ENCODE assay signal across 1 cellular context in genomic region chr7:116713500-116713899, GRCh38.
TF ChIP-seq lines count a peak whose summit lies in the region.

No MANE protein-coding gene starts in this region.

TF ChIP-seq in K562, 482 proteins besides CTCF, POLR2A, EP300 and RAD21 (continued from another document and continues in another):
- TF ChIP-seq AFF4 (CRISPR knock-in tag; IDR thresholded peaks at IDR 0.05), result no peak
- no peak for TF ChIP-seq ZNF584 (CRISPR knock-in tag; IDR thresholded peaks at IDR 0.05; ENCODE audit: low read depth)
- no peak for TF ChIP-seq HDAC1 (IDR thresholded peaks at IDR 0.05)
- no peak for TF ChIP-seq ZNF133 (CRISPR knock-in tag; IDR thresholded peaks at IDR 0.05)
- TF ChIP-seq DLX4 (CRISPR knock-in tag; IDR thresholded peaks at IDR 0.05), result no peak
- no peak for TF ChIP-seq MITF (IDR thresholded peaks at IDR 0.05)
- TF ChIP-seq TGIF2 (CRISPR knock-in tag; IDR thresholded peaks at IDR 0.05), result no peak
- TF ChIP-seq AFF1 (IDR thresholded peaks at IDR 0.05; ENCODE audit: low read depth in 1 of 2, partially characterized antibody in 2 of 2), result no peak
- TF ChIP-seq HNRNPK (IDR thresholded peaks at IDR 0.05; ENCODE audit: low read depth, low read length, poor library complexity, severe bottlenecking), result no peak
- TF ChIP-seq MYC (IDR thresholded peaks at IDR 0.05; ENCODE audit: low read depth, low read length), result no peak
- TF ChIP-seq MYC (CRISPR knock-in tag; IDR thresholded peaks at IDR 0.05; ENCODE audit: borderline replicate concordance, low read depth), result no peak
- TF ChIP-seq FIP1L1 (IDR thresholded peaks at IDR 0.05; ENCODE audit: low read depth, low read length, poor library complexity, severe bottlenecking), result no peak
- 0 out of 2 replicates have a peak, but pooled peaks have one; percentile 29 for TF ChIP-seq ESRRA (IDR thresholded peaks at IDR 0.05; ENCODE audit: borderline replicate concordance, low read depth)
- no peak for TF ChIP-seq DNMT1 (IDR thresholded peaks at IDR 0.05)
- TF ChIP-seq KLF1 (tag; IDR thresholded peaks at IDR 0.05), result no peak
- no peak for TF ChIP-seq FOXK2 (conservative IDR thresholded peaks at IDR 0.05 in 1 of 2, IDR thresholded peaks at IDR 0.05 in 1 of 2; ENCODE audit: low read depth in 2 of 2)
- TF ChIP-seq POLR2H (tag; IDR thresholded peaks at IDR 0.05; ENCODE audit: low read depth), result no peak
- no peak for TF ChIP-seq MBD2 (IDR thresholded peaks at IDR 0.05; ENCODE audit: borderline replicate concordance, low read depth)
- no peak for TF ChIP-seq PURB (CRISPR knock-in tag; IDR thresholded peaks at IDR 0.05; ENCODE audit: low read depth)
- TF ChIP-seq MLLT1 (IDR thresholded peaks at IDR 0.05), result no peak
- no peak for TF ChIP-seq CLOCK (CRISPR knock-in tag; IDR thresholded peaks at IDR 0.05; ENCODE audit: borderline replicate concordance)
- no peak for TF ChIP-seq CHD7 (IDR thresholded peaks at IDR 0.05; ENCODE audit: low read depth, low read length)
- TF ChIP-seq SPI1 (IDR thresholded peaks at IDR 0.05; ENCODE audit: borderline replicate concordance, low read depth, low read length), result no peak
- peak; percentile 82 for TF ChIP-seq MEIS2 (IDR thresholded peaks at IDR 0.05; ENCODE audit: partially characterized antibody)
- no peak for TF ChIP-seq TBL1XR1 (IDR thresholded peaks at IDR 0.05; ENCODE audit: low read length in 2 of 2)
- no peak for TF ChIP-seq ZC3H4 (CRISPR knock-in tag; IDR thresholded peaks at IDR 0.05; ENCODE audit: borderline replicate concordance)
- peak; percentile 37; the same call in 1 of the 2 replicates for TF ChIP-seq ARID1B (IDR thresholded peaks at IDR 0.05)
- no peak for TF ChIP-seq EGR1 (conservative IDR thresholded peaks at IDR 0.05)
- no peak for TF ChIP-seq TCF7 (IDR thresholded peaks at IDR 0.05; ENCODE audit: borderline replicate concordance)
- no peak for TF ChIP-seq ZBTB17 (CRISPR knock-in tag; IDR thresholded peaks at IDR 0.05)
- TF ChIP-seq ZNF75A (CRISPR knock-in tag; IDR thresholded peaks at IDR 0.05), result no peak
- TF ChIP-seq SMC3 (conservative IDR thresholded peaks at IDR 0.05; ENCODE audit: insufficient read depth, low read depth, low read length), result no peak
